1 cellular context compared by ENCODE assay signal in genomic region chr11:131424257-131424876, GRCh38. TPM values are rescaled to one million over a fixed set of nuclear protein-coding genes. Genes with fewer than 3 reads are reported as not detected.
"Had no signal": no experiment of that assay in that cellular context is flagged by ENCODE, and none has a peak within 500 bp of the region (broad histone marks: within the 10 kb centered on the region; RNA-seq: fewer than 3 reads in every experiment).

No MANE protein-coding gene starts in this region.

RNA-seq across cellular contexts. Expression of gene NTM, which starts 54.0 kb away (rescaled TPM):
- total RNA-seq: PC-3 had no signal
